In the genomic region with DNA sequence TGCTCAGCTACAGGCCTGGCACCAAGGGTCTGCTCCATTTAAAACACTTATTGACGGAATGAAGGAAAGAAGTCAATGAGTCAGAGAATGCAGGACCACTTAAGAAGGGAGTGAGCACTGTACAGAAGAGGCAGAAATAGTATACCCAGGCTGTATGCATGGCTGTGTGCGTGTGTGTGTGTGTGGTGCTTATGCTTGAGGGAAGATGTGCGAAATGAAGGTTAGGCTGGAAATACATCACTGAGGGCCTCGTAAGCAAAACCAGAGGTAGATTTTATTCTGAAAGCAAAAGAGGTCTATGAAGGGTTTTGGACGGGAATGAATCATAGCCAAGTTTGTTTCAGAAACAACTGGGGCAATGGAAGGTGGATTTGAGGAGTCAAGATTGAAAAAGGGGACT, we compare ENCODE assay signal across 24 cellular contexts. TPM values are rescaled to one million over a fixed set of nuclear protein-coding genes. Genes with fewer than 3 reads are reported as not detected.
"Had no signal": no experiment of that assay in that cellular context is flagged by ENCODE, and none has a peak within 500 bp of the region (broad histone marks: within the 10 kb centered on the region; RNA-seq: fewer than 3 reads in every experiment).

No MANE protein-coding gene starts in this region.

- H3K27ac Mint-ChIP-seq: nephron progenitor cell had no signal

- ATAC-seq: gastrocnemius medialis; left ventricle myocardium superior; lower lobe of right lung; naive thymus-derived CD8-positive, alpha-beta T cell; right lobe of liver had no signal

- H3K4me3 ChIP-seq: colonic mucosa, esophagus squamous epithelium, gastrocnemius medialis, lower lobe of right lung, ovary, right lobe of liver, stomach, thyroid gland, vagina had no signal

- FAIRE-seq: endothelial cell of umbilical vein, keratinocyte, small intestine had no signal

- H3K9me3 Mint-ChIP-seq: naive thymus-derived CD8-positive, alpha-beta T cell had no signal

- H3K9me3 ChIP-seq: colonic mucosa, esophagus squamous epithelium, gastrocnemius medialis, lower lobe of right lung, ovary, right lobe of liver, stomach, thyroid gland, vagina had no signal

- H3K36me3 ChIP-seq: colonic mucosa, esophagus squamous epithelium, gastrocnemius medialis, lower lobe of right lung, ovary, right lobe of liver, stomach, thyroid gland, vagina had no signal

- DNase-seq: colonic mucosa; dermis blood vessel endothelial cell; effector memory CD4-positive, alpha-beta T cell; esophagus squamous epithelium; gastrocnemius medialis; head of caudate nucleus; left ventricle myocardium superior; lower lobe of right lung; naive thymus-derived CD8-positive, alpha-beta T cell; nephron progenitor cell; occipital lobe; ovary; retina; right lobe of liver; small intestine; stimulated activated CD4-positive, alpha-beta T cell treated with anti-CD3 and anti-CD28 coated beads, Interleukin-15, amount 100 ng/mL, for 24 hours; stimulated activated CD4-positive, alpha-beta T cell treated with anti-CD3 and anti-CD28 coated beads, Interleukin-2, amount 100 ng/mL, for 48 hours; stimulated activated naive CD4-positive, alpha-beta T cell treated with Interleukin-2 at 50 U/mL for 16 hours; stomach; thyroid gland had no signal

- H3K27me3 ChIP-seq: ovary had no signal

- H3K36me3 Mint-ChIP-seq: naive thymus-derived CD8-positive, alpha-beta T cell had no signal

- H3K27ac ChIP-seq: colonic mucosa, esophagus squamous epithelium, gastrocnemius medialis, lower lobe of right lung, ovary, right lobe of liver, stomach, thyroid gland, vagina had no signal

RNA-seq across cellular contexts. Expression of a gene that starts 42.0 kb away (rescaled TPM):
- total RNA-seq: gastrocnemius medialis, left ventricle myocardium superior, occipital lobe, temporal lobe had no signal
- polyA plus RNA-seq: naive thymus-derived CD8-positive, alpha-beta T cell had no signal
